Comparison of ENCODE assay signal across 1 cellular context in the genomic region with DNA sequence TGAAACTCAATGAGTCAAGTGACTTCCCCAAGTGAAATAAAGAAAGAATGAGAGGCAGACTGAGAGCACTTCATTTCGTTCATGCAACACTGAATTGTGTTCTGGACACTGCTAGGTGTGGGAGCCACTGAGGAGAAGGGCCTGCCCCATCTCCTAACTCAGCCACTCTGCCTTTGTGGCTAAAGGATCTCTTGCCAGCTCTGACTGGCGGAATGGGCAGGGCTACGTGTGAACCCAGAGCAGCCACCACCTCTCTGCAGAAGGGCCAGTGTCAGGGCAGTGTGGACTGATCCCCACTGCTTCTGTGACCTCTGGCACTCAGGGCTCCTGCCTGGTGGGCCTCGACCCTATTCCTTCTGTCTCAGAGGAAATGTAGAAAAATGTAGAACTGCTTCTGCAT.
A peak's percentile ranks its signal among the peaks of the same experiment; 100 is the strongest.
TF ChIP-seq lines count a peak whose summit lies in the region.

No MANE protein-coding gene starts in this region.

TF ChIP-seq in HepG2, 621 proteins besides CTCF, POLR2A, EP300 and RAD21:
- TF ChIP-seq HES4 (CRISPR knock-in tag; IDR thresholded peaks at IDR 0.05; ENCODE audit: borderline replicate concordance), result 0 out of 2 replicates have a peak, but pooled peaks have one; percentile 30
- TF ChIP-seq, protein P1, sequence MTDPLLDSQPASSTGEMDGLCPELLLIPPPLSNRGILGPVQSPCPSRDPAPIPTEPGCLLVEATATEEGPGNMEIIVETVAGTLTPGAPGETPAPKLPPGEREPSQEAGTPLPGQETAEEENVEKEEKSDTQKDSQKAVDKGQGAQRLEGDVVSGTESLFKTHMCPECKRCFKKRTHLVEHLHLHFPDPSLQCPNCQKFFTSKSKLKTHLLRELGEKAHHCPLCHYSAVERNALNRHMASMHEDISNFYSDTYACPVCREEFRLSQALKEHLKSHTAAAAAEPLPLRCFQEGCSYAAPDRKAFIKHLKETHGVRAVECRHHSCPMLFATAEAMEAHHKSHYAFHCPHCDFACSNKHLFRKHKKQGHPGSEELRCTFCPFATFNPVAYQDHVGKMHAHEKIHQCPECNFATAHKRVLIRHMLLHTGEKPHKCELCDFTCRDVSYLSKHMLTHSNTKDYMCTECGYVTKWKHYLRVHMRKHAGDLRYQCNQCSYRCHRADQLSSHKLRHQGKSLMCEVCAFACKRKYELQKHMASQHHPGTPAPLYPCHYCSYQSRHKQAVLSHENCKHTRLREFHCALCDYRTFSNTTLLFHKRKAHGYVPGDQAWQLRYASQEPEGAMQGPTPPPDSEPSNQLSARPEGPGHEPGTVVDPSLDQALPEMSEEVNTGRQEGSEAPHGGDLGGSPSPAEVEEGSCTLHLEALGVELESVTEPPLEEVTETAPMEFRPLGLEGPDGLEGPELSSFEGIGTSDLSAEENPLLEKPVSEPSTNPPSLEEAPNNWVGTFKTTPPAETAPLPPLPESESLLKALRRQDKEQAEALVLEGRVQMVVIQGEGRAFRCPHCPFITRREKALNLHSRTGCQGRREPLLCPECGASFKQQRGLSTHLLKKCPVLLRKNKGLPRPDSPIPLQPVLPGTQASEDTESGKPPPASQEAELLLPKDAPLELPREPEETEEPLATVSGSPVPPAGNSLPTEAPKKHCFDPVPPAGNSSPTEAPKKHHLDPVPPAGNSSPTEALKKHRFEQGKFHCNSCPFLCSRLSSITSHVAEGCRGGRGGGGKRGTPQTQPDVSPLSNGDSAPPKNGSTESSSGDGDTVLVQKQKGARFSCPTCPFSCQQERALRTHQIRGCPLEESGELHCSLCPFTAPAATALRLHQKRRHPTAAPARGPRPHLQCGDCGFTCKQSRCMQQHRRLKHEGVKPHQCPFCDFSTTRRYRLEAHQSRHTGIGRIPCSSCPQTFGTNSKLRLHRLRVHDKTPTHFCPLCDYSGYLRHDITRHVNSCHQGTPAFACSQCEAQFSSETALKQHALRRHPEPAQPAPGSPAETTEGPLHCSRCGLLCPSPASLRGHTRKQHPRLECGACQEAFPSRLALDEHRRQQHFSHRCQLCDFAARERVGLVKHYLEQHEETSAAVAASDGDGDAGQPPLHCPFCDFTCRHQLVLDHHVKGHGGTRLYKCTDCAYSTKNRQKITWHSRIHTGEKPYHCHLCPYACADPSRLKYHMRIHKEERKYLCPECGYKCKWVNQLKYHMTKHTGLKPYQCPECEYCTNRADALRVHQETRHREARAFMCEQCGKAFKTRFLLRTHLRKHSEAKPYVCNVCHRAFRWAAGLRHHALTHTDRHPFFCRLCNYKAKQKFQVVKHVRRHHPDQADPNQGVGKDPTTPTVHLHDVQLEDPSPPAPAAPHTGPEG (CRISPR knock-in tag; IDR thresholded peaks at IDR 0.05), result no peak
